16 cellular contexts compared by ENCODE assay signal in genomic region chr6:85092224-85092623, GRCh38.
DNase-seq lines count a peak whose midpoint lies in the region; ATAC-seq and TF ChIP-seq lines count a peak whose summit lies in the region.
"Had no signal": no experiment of that assay in that cellular context is flagged by ENCODE, and none has a peak within 500 bp of the region (broad histone marks: within the 10 kb centered on the region; RNA-seq: fewer than 3 reads in every experiment).

No MANE protein-coding gene starts in this region.

- no peak overlapping the region for H3K4me2 ChIP-seq in mesendoderm (ENCODE audit: low read length)
- H3K4me2 ChIP-seq: BLaER1 had no signal

- H3K4me1 Mint-ChIP-seq in WTC11 = no peaks in the 10 kb centered on the region; the same call in 1 of the 2 replicates
- no peaks in the 10 kb centered on the region for H3K4me1 Mint-ChIP-seq in activated naive CD8-positive, alpha-beta T cell treated with anti-CD3 and anti-CD28 coated beads for 36 hours
- H3K4me1 Mint-ChIP-seq: CD14-positive monocyte; CD4-positive, alpha-beta memory T cell; H9 had no signal

- no peaks in the 10 kb centered on the region for H3K36me3 ChIP-seq in mesendoderm (ENCODE audit: control insufficient read depth, insufficient read depth, low read length)
- H3K36me3 ChIP-seq: BLaER1 had no signal

- H4K5ac ChIP-seq in mesendoderm (ENCODE audit: low read length) = no peak overlapping the region

- H3K79me2 ChIP-seq in mesendoderm (ENCODE audit: control insufficient read depth, insufficient read depth, low read length) = no peaks in the 10 kb centered on the region

- no peak overlapping the region for H2AK5ac ChIP-seq in mesendoderm (ENCODE audit: low read length)

- no peak overlapping the region for H3K4me3 Mint-ChIP-seq in WTC11
- no peak overlapping the region for H3K4me3 Mint-ChIP-seq in activated naive CD8-positive, alpha-beta T cell treated with anti-CD3 and anti-CD28 coated beads for 36 hours
- H3K4me3 Mint-ChIP-seq: CD14-positive monocyte; CD4-positive, alpha-beta memory T cell; H9 had no signal

- no peak overlapping the region for H3K9ac ChIP-seq in mesendoderm (ENCODE audit: low read length)
- H3K9ac ChIP-seq: BLaER1 had no signal

- no peak overlapping the region for H2BK15ac ChIP-seq in mesendoderm (replicated peaks; ENCODE audit: low read depth)

- no peak overlapping the region for H3K18ac ChIP-seq in mesendoderm (ENCODE audit: low read length)

- no peak overlapping the region for H4K8ac ChIP-seq in mesendoderm (ENCODE audit: low read depth, low read length)

- no peak overlapping the region for H3K27ac ChIP-seq in mesendoderm (ENCODE audit: low read depth, low read length)
- H3K27ac ChIP-seq: BLaER1 had no signal

- H2BK120ac ChIP-seq in mesendoderm (ENCODE audit: low read depth, low read length) = no peak overlapping the region

- H3K23ac ChIP-seq in mesendoderm (ENCODE audit: low read length) = no peak overlapping the region

- H3K27me3 Mint-ChIP-seq in WTC11 (ENCODE audit: low read depth) = no peaks in the 10 kb centered on the region
- H3K27me3 Mint-ChIP-seq in activated naive CD8-positive, alpha-beta T cell treated with anti-CD3 and anti-CD28 coated beads for 36 hours = no peaks in the 10 kb centered on the region
- H3K27me3 Mint-ChIP-seq: CD4-positive, alpha-beta memory T cell had no signal

- POLR2A ChIA-PET in HEK293T (lab: Yijun Ruan, JAX) (no interaction called here), WTC11 (lab: Charles Lee) (no interaction called here), GM10248 (lab: Yijun Ruan, JAX) (no interaction called here)

- WGBS in mesendoderm (ENCODE audit: extremely low coverage, insufficient coverage, low lambda C conversion rate) = no CpG with 5 or more reads among the region's 1 CpG

- CTCF ChIA-PET in HEK293T (lab: Yijun Ruan, JAX) = no interaction called here
- CTCF ChIA-PET in WTC11 (lab: Charles Lee) = no interaction called here
- CTCF ChIA-PET in GM10248 (lab: Yijun Ruan, JAX) = no interaction called here

- no peaks in the 10 kb centered on the region for H3K27me3 ChIP-seq in mesendoderm (ENCODE audit: insufficient read depth, low read length, poor library complexity)
- H3K27me3 ChIP-seq: BLaER1 had no signal

- H3K79me1 ChIP-seq in mesendoderm (ENCODE audit: low read length) = no peaks in the 10 kb centered on the region

- ATAC-seq in WTC11 (peak; percentile 52; the same call in 1 of the 2 replicates), HG03460 (IDR thresholded peaks at IDR 0.05; ENCODE audit: unreplicated experiment) (no peak), HG03520 (IDR thresholded peaks at IDR 0.05; ENCODE audit: unreplicated experiment) (no peak)

- no peak overlapping the region for H3K56ac ChIP-seq in mesendoderm (ENCODE audit: low read length)

- H3K4me3 ChIP-seq in mesendoderm (ENCODE audit: low read length) = no peak overlapping the region
- H3K4me3 ChIP-seq: BLaER1 had no signal

- TF ChIP-seq CTCF in WTC11 (IDR thresholded peaks at IDR 0.05) (no peak), GM10248 (IDR thresholded peaks at IDR 0.05; ENCODE audit: control extremely low read depth, extremely low read depth, low read depth, missing control alignments) (no peak)

- peaks cover 38% of the 10 kb centered on the region for H3K9me3 Mint-ChIP-seq in WTC11
- no peaks in the 10 kb centered on the region for H3K9me3 Mint-ChIP-seq in activated naive CD8-positive, alpha-beta T cell treated with anti-CD3 and anti-CD28 coated beads for 36 hours

- DNase-seq in HEK293T (ENCODE audit: extremely low spot score) (peak; percentile 34), WTC11 (ENCODE audit: low spot score) (no peak), mesendoderm (peak; percentile 28), GM10248 (ENCODE audit: extremely low spot score) (no peak)
- no peak for DNase-seq in activated naive CD8-positive, alpha-beta T cell treated with anti-CD3 and anti-CD28 coated beads for 36 hours
- DNase-seq: 8988T; CD4-positive, alpha-beta memory T cell; DMS153; DMS79; GF-D8; H9; IMR-90 had no signal

- H3K4me1 ChIP-seq in mesendoderm (ENCODE audit: control insufficient read depth, low read depth, low read length) = no peaks in the 10 kb centered on the region
- H3K4me1 ChIP-seq: BLaER1 had no signal

- H2BK5ac ChIP-seq in mesendoderm (ENCODE audit: low read length) = no peak overlapping the region

- peaks cover 17% of the 10 kb centered on the region for H3K36me3 Mint-ChIP-seq in WTC11
- no peaks in the 10 kb centered on the region for H3K36me3 Mint-ChIP-seq in activated naive CD8-positive, alpha-beta T cell treated with anti-CD3 and anti-CD28 coated beads for 36 hours
- H3K36me3 Mint-ChIP-seq: CD14-positive monocyte; CD4-positive, alpha-beta memory T cell had no signal

- H3K27ac Mint-ChIP-seq in WTC11 = no peak overlapping the region
- H3K27ac Mint-ChIP-seq in activated naive CD8-positive, alpha-beta T cell treated with anti-CD3 and anti-CD28 coated beads for 36 hours = no peak overlapping the region
- H3K27ac Mint-ChIP-seq: CD14-positive monocyte; CD4-positive, alpha-beta memory T cell; H9 had no signal

- no peak overlapping the region for H3K4ac ChIP-seq in mesendoderm (ENCODE audit: low read depth, low read length)

TF ChIP-seq in HEK293T, 16 proteins besides CTCF, POLR2A, EP300 and RAD21:
- TF ChIP-seq ELF4 (IDR thresholded peaks at IDR 0.05) = no peak
- no peak for TF ChIP-seq PKNOX1 (IDR thresholded peaks at IDR 0.05)
- TF ChIP-seq LEF1 (IDR thresholded peaks at IDR 0.05; ENCODE audit: borderline replicate concordance) = no peak
- no peak for TF ChIP-seq FOXA1 (IDR thresholded peaks at IDR 0.05)
- TF ChIP-seq NFRKB (IDR thresholded peaks at IDR 0.05) = no peak
- no peak for TF ChIP-seq FOXK2 (IDR thresholded peaks at IDR 0.05)
- TF ChIP-seq TARDBP (IDR thresholded peaks at IDR 0.05) = no peak
- TF ChIP-seq L3MBTL2 (conservative IDR thresholded peaks at IDR 0.05) = no peak
- TF ChIP-seq SUZ12 (IDR thresholded peaks at IDR 0.05) = no peak
- no peak for TF ChIP-seq ZNF384 (IDR thresholded peaks at IDR 0.05)
- no peak for TF ChIP-seq HDGF (IDR thresholded peaks at IDR 0.05; ENCODE audit: borderline replicate concordance)
- no peak for TF ChIP-seq FOXM1 (IDR thresholded peaks at IDR 0.05; ENCODE audit: borderline replicate concordance)
- TF ChIP-seq CTBP1 (IDR thresholded peaks at IDR 0.05; ENCODE audit: borderline replicate concordance) = no peak
- TF ChIP-seq BHLHE40 (IDR thresholded peaks at IDR 0.05; ENCODE audit: borderline replicate concordance) = no peak
- no peak for TF ChIP-seq ARNT (IDR thresholded peaks at IDR 0.05)
- TF ChIP-seq SP1 (IDR thresholded peaks at IDR 0.05) = no peak

TF ChIP-seq in WTC11, 78 proteins besides CTCF, POLR2A, EP300 and RAD21 (continues in another document):
- TF ChIP-seq AR (CRISPR knock-in tag; IDR thresholded peaks at IDR 0.05) = no peak
- TF ChIP-seq PRDM15 (CRISPR knock-in tag; IDR thresholded peaks at IDR 0.05) = no peak
- no peak for TF ChIP-seq JUN (CRISPR knock-in tag; IDR thresholded peaks at IDR 0.05)

Comparison
In these comparisons a context has a peak if more than half of its experiments do, and no peak if none do; other contexts are left out.
1. DNase-seq: peak in HEK293T (single experiment) and mesendoderm (single experiment); none in WTC11 (single experiment), activated naive CD8-positive, alpha-beta T cell treated with anti-CD3 and anti-CD28 coated beads for 36 hours (single experiment) and GM10248 (single experiment).